32 cellular contexts compared by ENCODE assay signal in genomic region chr20:48375804-48376203, GRCh38.
DNase-seq lines count a peak whose midpoint lies in the region; TF ChIP-seq lines count a peak whose summit lies in the region.
"Had no signal": no experiment of that assay in that cellular context is flagged by ENCODE, and none has a peak within 500 bp of the region (broad histone marks: within the 10 kb centered on the region; RNA-seq: fewer than 3 reads in every experiment).

No MANE protein-coding gene starts in this region.

- H3K4me2 ChIP-seq in PC-9 (peak overlapping the region; percentile 88), MM.1S (ENCODE audit: low read depth, low read length) (no peak overlapping the region)

- H3K4me3 ChIP-seq in A673 (ENCODE audit: low read depth, low read length, poor library complexity, severe bottlenecking) (no peak overlapping the region), H7 (ENCODE audit: insufficient read depth, low read depth, low read length) (no peak overlapping the region), PC-9 (no peak overlapping the region), MM.1S (ENCODE audit: low read length) (no peak overlapping the region)
- H3K4me3 ChIP-seq in CD4-positive, alpha-beta memory T cell (ENCODE audit: low read length in 2 of 2): no peak overlapping the region
- H3K4me3 ChIP-seq: GM23248, SJSA1 had no signal

- peaks cover 16% of the 10 kb centered on the region for H3K79me2 ChIP-seq in PC-9 (ENCODE audit: low read depth)
- no peaks in the 10 kb centered on the region for H3K79me2 ChIP-seq in MM.1S (ENCODE audit: low read length)

- H3K36me3 ChIP-seq in A673 (ENCODE audit: insufficient read depth, low read length, poor library complexity, severe bottlenecking): no peaks in the 10 kb centered on the region
- H3K36me3 ChIP-seq in H7 (replicated peaks; ENCODE audit: control insufficient read depth, insufficient read depth, low read length): no peaks in the 10 kb centered on the region
- no peaks in the 10 kb centered on the region for H3K36me3 ChIP-seq in PC-9 (ENCODE audit: low read depth)
- no peaks in the 10 kb centered on the region for H3K36me3 ChIP-seq in CD4-positive, alpha-beta memory T cell (ENCODE audit: insufficient read depth, low read length)
- no peaks in the 10 kb centered on the region for H3K36me3 ChIP-seq in MM.1S (replicated peaks; ENCODE audit: insufficient read depth, low read length)
- H3K36me3 ChIP-seq: SJSA1 had no signal

- H3K27me3 Mint-ChIP-seq in nephron progenitor cell (ENCODE audit: low read depth, poor library complexity): peaks cover 10% of the 10 kb centered on the region
- H3K27me3 Mint-ChIP-seq in CD4-positive, alpha-beta memory T cell: peaks cover 16 to 29% of the 10 kb centered on the region in 2 donors

- POLR2A ChIA-PET in A673 (lab: Charles Lee; ENCODE audit: low non-redundant PET) (no interaction called here), PC-9 (lab: Charles Lee; ENCODE audit: unreplicated experiment) (no interaction called here)
- POLR2A ChIA-PET in CD4-positive, alpha-beta memory T cell (lab: Charles Lee; ENCODE audit: partially characterized antibody): no interaction called here

- H3K36me3 Mint-ChIP-seq in nephron progenitor cell (ENCODE audit: low read depth): no peaks in the 10 kb centered on the region
- no peaks in the 10 kb centered on the region for H3K36me3 Mint-ChIP-seq in CD4-positive, alpha-beta memory T cell
- H3K36me3 Mint-ChIP-seq: CD8-positive, alpha-beta T cell had no signal

- H3K4me1 ChIP-seq in A673 (ENCODE audit: insufficient read depth, low read length, poor library complexity, severe bottlenecking): peaks cover 44% of the 10 kb centered on the region
- peaks cover 44% of the 10 kb centered on the region for H3K4me1 ChIP-seq in PC-9 (replicated peaks; ENCODE audit: insufficient read depth)
- H3K4me1 ChIP-seq in CD4-positive, alpha-beta memory T cell (ENCODE audit: insufficient read depth, low read length): no peaks in the 10 kb centered on the region
- no peaks in the 10 kb centered on the region for H3K4me1 ChIP-seq in MM.1S (ENCODE audit: low read length)
- H3K4me1 ChIP-seq: SJSA1 had no signal

- H3K9me3 Mint-ChIP-seq in nephron progenitor cell: no peaks in the 10 kb centered on the region
- H3K9me3 Mint-ChIP-seq in CD4-positive, alpha-beta memory T cell: peaks cover 0 to 2% (median 0%) of the 10 kb centered on the region in 8 donors
- H3K9me3 Mint-ChIP-seq: CD8-positive, alpha-beta T cell; H9 had no signal

- TF ChIP-seq CTCF in A673 (conservative IDR thresholded peaks at IDR 0.05; ENCODE audit: low read depth, low read length) (no peak), PC-9 (conservative IDR thresholded peaks at IDR 0.05) (no peak), nephron progenitor cell (IDR thresholded peaks at IDR 0.05) (no peak), MM.1S (IDR thresholded peaks at IDR 0.05; ENCODE audit: low read length) (no peak)

- H3K27ac ChIP-seq in A673 (ENCODE audit: low read depth, low read length, poor library complexity, severe bottlenecking) (peak overlapping the region; percentile 73), PC-9 (peak overlapping the region; percentile 99), MM.1S (ENCODE audit: low read length) (no peak overlapping the region)
- H3K27ac ChIP-seq in CD4-positive, alpha-beta memory T cell (ENCODE audit: low read depth, low read length): no peak overlapping the region
- H3K27ac ChIP-seq: GM23248, SJSA1 had no signal

- no peak overlapping the region for H3K27ac Mint-ChIP-seq in nephron progenitor cell
- H3K27ac Mint-ChIP-seq in CD4-positive, alpha-beta memory T cell: no peak overlapping the region
- H3K27ac Mint-ChIP-seq: CD8-positive, alpha-beta T cell; HFFc6 had no signal

- H3K27me3 ChIP-seq in A673 (replicated peaks; ENCODE audit: insufficient read depth, low read depth, low read length, poor library complexity): no peaks in the 10 kb centered on the region
- H3K27me3 ChIP-seq in H7 (ENCODE audit: control insufficient read depth, insufficient read depth, low read length): no peaks in the 10 kb centered on the region
- no peaks in the 10 kb centered on the region for H3K27me3 ChIP-seq in PC-9 (ENCODE audit: insufficient read depth, low read depth)
- no peaks in the 10 kb centered on the region for H3K27me3 ChIP-seq in CD4-positive, alpha-beta memory T cell (ENCODE audit: insufficient read depth, low read length)
- H3K27me3 ChIP-seq in MM.1S (replicated peaks; ENCODE audit: insufficient read depth, low read length): no peaks in the 10 kb centered on the region

- peaks cover 74% of the 10 kb centered on the region for H3K4me1 Mint-ChIP-seq in nephron progenitor cell
- peaks cover 0 to 5% (median 0%) of the 10 kb centered on the region in 4 donors for H3K4me1 Mint-ChIP-seq in CD4-positive, alpha-beta memory T cell

- DNase-seq in A673 (ENCODE audit: low spot score) (no peak), H7 (peak; percentile 65), PC-9 (no peak), nephron progenitor cell (no peak), NCI-H446 (lab: John Stamatoyannopoulos, UW) (no peak), NCI-H146 treated with DMSO at 0.1 percent for 48 hours (lab: John Stamatoyannopoulos, UW; ENCODE audit: unreplicated experiment) (no peak), MM.1S (no peak)
- no peak for DNase-seq in CD4-positive, alpha-beta memory T cell
- DNase-seq: 8988T; C1 segment of cervical spinal cord; Caco-2; CD8-positive, alpha-beta T cell; DMS 273 treated with DMSO at 0.1 percent for 48 hours; DMS79; EL; GF-D8; GM23248; H9; HFFc6; NCI-H1092; NCI-H1417 treated with DMSO at 0.1 percent for 48 hours; NCI-H187; NCI-H2081 treated with DMSO at 0.1 percent for 48 hours; NCI-H2171; NCI-H226; NCI-H510A treated with DMSO at 0.1 percent for 48 hours; NCI-H748 treated with DMSO at 0.1 percent for 48 hours; PC-3; Right ventricle myocardium superior; RPMI8226; T-helper 1 cell had no signal

- H3F3A ChIP-seq in PC-9 (ENCODE audit: insufficient read depth, low read depth) (peaks cover 27% of the 10 kb centered on the region; the same call in 1 of the 2 replicates), MM.1S (ENCODE audit: insufficient read depth, low read length) (no peaks in the 10 kb centered on the region)

- no peak overlapping the region for H3K9ac ChIP-seq in MM.1S (ENCODE audit: low read length)
- H3K9ac ChIP-seq: GM23248 had no signal

- H4K20me1 ChIP-seq in PC-9 (ENCODE audit: insufficient read depth): no peaks in the 10 kb centered on the region
- H4K20me1 ChIP-seq in MM.1S (ENCODE audit: insufficient read depth, low read length): no peaks in the 10 kb centered on the region

- H3K4me3 Mint-ChIP-seq in nephron progenitor cell: peak overlapping the region; percentile 35
- H3K4me3 Mint-ChIP-seq in CD4-positive, alpha-beta memory T cell: no peak overlapping the region
- H3K4me3 Mint-ChIP-seq: CD8-positive, alpha-beta T cell; HFFc6 had no signal

- BruUV-seq in A673 (replicated peaks; lab: Mats Ljungman, UMichigan) (no TSS peak), PC-9 (replicated peaks; lab: Mats Ljungman, UMichigan) (no TSS peak)

- CTCF ChIA-PET in A673 (lab: Charles Lee): interaction anchor here (0.5 to 0.6 kb wide), 3 partner anchors 101 to 399 kb away, joined by 3 to 4 read pairs (median 3); no protein-coding TSS in a partner anchor
- CTCF ChIA-PET in PC-9 (lab: Charles Lee): no interaction called here
- CTCF ChIA-PET in CD4-positive, alpha-beta memory T cell (lab: Charles Lee; ENCODE audit: partially characterized antibody): no interaction called here

- H3K9me2 ChIP-seq in PC-9 (ENCODE audit: insufficient read depth): no peaks in the 10 kb centered on the region; the same call in 1 of the 2 replicates
- no peaks in the 10 kb centered on the region for H3K9me2 ChIP-seq in MM.1S (replicated peaks; ENCODE audit: insufficient read depth, low read length)

- H2AFZ ChIP-seq in PC-9: no peak overlapping the region
- H2AFZ ChIP-seq in MM.1S (ENCODE audit: low read length): no peak overlapping the region
- H2AFZ ChIP-seq: GM23248 had no signal

- H3K9me3 ChIP-seq in A673 (ENCODE audit: low read depth, low read length, poor library complexity, severe bottlenecking) (no peaks in the 10 kb centered on the region), PC-9 (ENCODE audit: insufficient read depth, low read depth) (no peaks in the 10 kb centered on the region), MM.1S (replicated peaks; ENCODE audit: insufficient read depth, low read length) (no peaks in the 10 kb centered on the region)
- no peaks in the 10 kb centered on the region for H3K9me3 ChIP-seq in CD4-positive, alpha-beta memory T cell (ENCODE audit: control insufficient read depth in 1 of 2, low read length in 2 of 2)
- H3K9me3 ChIP-seq: Caco-2, SJSA1 had no signal

- intact Hi-C loops in A673 (cut with micrococcal nuclease; ENCODE audit: unreplicated experiment) (loop anchor here (2.0 kb wide), 1 partner anchor 103 kb away; no protein-coding TSS in a partner anchor), PC-9 (cut with micrococcal nuclease; ENCODE audit: unreplicated experiment) (loop anchor here (2.0 kb wide), 1 partner anchor 81 kb away; no protein-coding TSS in a partner anchor)
- intact Hi-C loops in CD4-positive, alpha-beta memory T cell (cut with micrococcal nuclease): no loop called here

Comparison
In these comparisons a context has a peak if more than half of its experiments do, and no peak if none do; other contexts are left out.
1. H3K27ac ChIP-seq: peak in A673 (single experiment) and PC-9 (single experiment); none in CD4-positive, alpha-beta memory T cell (single experiment) and MM.1S (single experiment).